9 cellular contexts compared by ENCODE assay signal in the genomic region with DNA sequence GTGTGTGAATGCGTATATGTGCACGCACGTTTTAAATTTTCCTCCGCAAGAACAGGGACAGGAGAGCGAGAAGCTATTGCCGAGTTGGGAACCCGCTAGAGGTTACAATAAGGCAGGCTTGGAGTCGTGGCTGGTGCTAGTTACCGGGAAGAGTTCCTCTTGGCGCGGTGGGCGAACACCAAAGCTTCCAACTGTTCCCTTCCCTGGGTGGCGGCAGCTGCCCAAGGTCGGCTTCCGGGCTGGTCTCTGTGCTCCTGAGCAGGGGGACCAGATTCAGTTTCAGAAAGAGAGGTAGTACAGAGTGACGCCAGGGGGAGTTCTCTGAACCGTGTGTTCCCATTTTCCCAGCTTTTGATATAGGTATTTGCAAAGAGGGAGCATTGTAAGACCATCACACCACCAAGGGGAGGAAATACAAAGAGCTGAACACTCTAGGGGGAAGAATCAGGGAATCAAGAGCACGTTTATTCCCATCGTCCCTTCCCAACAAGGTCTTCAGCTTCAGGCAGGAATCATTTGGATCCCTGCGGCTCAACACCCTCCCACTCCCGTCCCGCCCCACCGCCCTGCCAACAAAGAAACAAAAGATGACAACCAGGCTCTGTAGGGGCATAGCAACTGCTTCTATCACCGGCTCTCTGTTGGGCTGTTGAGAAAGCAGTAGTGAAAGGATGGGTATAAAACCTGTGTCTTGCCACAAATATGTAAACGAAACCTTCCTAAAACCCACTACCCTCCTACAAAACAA.
DNase-seq lines count a peak whose midpoint lies in the region; ATAC-seq and TF ChIP-seq lines count a peak whose summit lies in the region.
"Had no signal": no experiment of that assay in that cellular context is flagged by ENCODE, and none has a peak within 500 bp of the region (broad histone marks: within the 10 kb centered on the region; RNA-seq: fewer than 3 reads in every experiment).

No MANE protein-coding gene starts in this region.

- H3K4me3 Mint-ChIP-seq in activated CD4-positive, alpha-beta T cell treated with anti-CD3 and anti-CD28 coated beads, Interleukin-2, amount 10 ng/mL, durations not matched to agents 24 days and 14 days, result peak overlapping the region; percentile 82
- H3K4me3 Mint-ChIP-seq in activated CD8-positive, alpha-beta T cell treated with anti-CD3 and anti-CD28 coated beads, Interleukin-2, amount 10 ng/mL, durations not matched to agents 7 days and 5 days, result peak overlapping the region; percentile 76

- H3K4me3 ChIP-seq in suprapubic skin, result peak overlapping the region; percentile 59
- H3K4me3 ChIP-seq: BLaER1 had no signal

- peak overlapping the region; percentile 83 for H3K27ac ChIP-seq in suprapubic skin
- H3K27ac ChIP-seq: BLaER1 had no signal

- no peaks in the 10 kb centered on the region for H3K36me3 Mint-ChIP-seq in activated CD4-positive, alpha-beta T cell treated with anti-CD3 and anti-CD28 coated beads, Interleukin-2, amount 10 ng/mL, durations not matched to agents 24 days and 14 days (ENCODE audit: low read depth)
- H3K36me3 Mint-ChIP-seq in activated CD8-positive, alpha-beta T cell treated with anti-CD3 and anti-CD28 coated beads, Interleukin-2, amount 10 ng/mL, durations not matched to agents 7 days and 5 days (ENCODE audit: low read depth), result no peaks in the 10 kb centered on the region

- H3K27me3 Mint-ChIP-seq in activated CD4-positive, alpha-beta T cell treated with anti-CD3 and anti-CD28 coated beads, Interleukin-2, amount 10 ng/mL, durations not matched to agents 24 days and 14 days, result peaks cover 44% of the 10 kb centered on the region
- peaks cover 36% of the 10 kb centered on the region for H3K27me3 Mint-ChIP-seq in activated CD8-positive, alpha-beta T cell treated with anti-CD3 and anti-CD28 coated beads, Interleukin-2, amount 10 ng/mL, durations not matched to agents 7 days and 5 days (ENCODE audit: low read depth)

- TF ChIP-seq CTCF in suprapubic skin (IDR thresholded peaks at IDR 0.05), result no peak

- CTCF ChIA-PET in activated CD8-positive, alpha-beta T cell treated with anti-CD3 and anti-CD28 coated beads, Interleukin-2, amount 10 ng/mL, durations not matched to agents 7 days and 5 days (lab: Charles Lee), result no interaction called here

- peak; percentile 52 for DNase-seq in activated CD4-positive, alpha-beta T cell treated with anti-CD3 and anti-CD28 coated beads, Interleukin-2, amount 10 ng/mL, durations not matched to agents 24 days and 14 days
- DNase-seq in activated CD4-positive, alpha-beta T cell treated with anti-CD3 and anti-CD28 coated beads for 48 hours, result no peak
- no peak for DNase-seq in activated CD8-positive, alpha-beta T cell treated with anti-CD3 and anti-CD28 coated beads, Interleukin-2, amount 10 ng/mL, durations not matched to agents 7 days and 5 days
- DNase-seq in iPS-NIHi11 (ENCODE audit: low spot score) (peak; percentile 10), suprapubic skin (ENCODE audit: low spot score in 2 of 2) (peak in 1 of 2 donors; percentile 59), NCI-H1436 (lab: John Stamatoyannopoulos, UW) (no peak), SHP77 treated with DMSO at 0.1 percent for 48 hours (lab: John Stamatoyannopoulos, UW) (no peak)

- no peak overlapping the region for H3K27ac Mint-ChIP-seq in activated CD4-positive, alpha-beta T cell treated with anti-CD3 and anti-CD28 coated beads, Interleukin-2, amount 10 ng/mL, durations not matched to agents 24 days and 14 days
- no peak overlapping the region for H3K27ac Mint-ChIP-seq in activated CD8-positive, alpha-beta T cell treated with anti-CD3 and anti-CD28 coated beads, Interleukin-2, amount 10 ng/mL, durations not matched to agents 7 days and 5 days

- no peak for TF ChIP-seq POLR2A in suprapubic skin (IDR thresholded peaks at IDR 0.05)

- POLR2A ChIA-PET in activated CD8-positive, alpha-beta T cell treated with anti-CD3 and anti-CD28 coated beads, Interleukin-2, amount 10 ng/mL, durations not matched to agents 7 days and 5 days (lab: Charles Lee), result no interaction called here

- no peak for TF ChIP-seq EP300 in suprapubic skin (IDR thresholded peaks at IDR 0.05)

- H3K36me3 ChIP-seq in suprapubic skin, result no peaks in the 10 kb centered on the region
- H3K36me3 ChIP-seq: BLaER1 had no signal

- peaks cover 18% of the 10 kb centered on the region for H3K4me1 Mint-ChIP-seq in activated CD4-positive, alpha-beta T cell treated with anti-CD3 and anti-CD28 coated beads, Interleukin-2, amount 10 ng/mL, durations not matched to agents 24 days and 14 days
- H3K4me1 Mint-ChIP-seq in activated CD8-positive, alpha-beta T cell treated with anti-CD3 and anti-CD28 coated beads, Interleukin-2, amount 10 ng/mL, durations not matched to agents 7 days and 5 days (ENCODE audit: low read depth), result peaks cover 18% of the 10 kb centered on the region

- peaks cover 4% of the 10 kb centered on the region for H3K4me1 ChIP-seq in suprapubic skin
- H3K4me1 ChIP-seq: BLaER1 had no signal

- 32% methylated on average over 25 of the region's 25 CpGs for WGBS in suprapubic skin

- peak; percentile 12 for ATAC-seq in activated CD8-positive, alpha-beta T cell treated with anti-CD3 and anti-CD28 coated beads, Interleukin-2, amount 10 ng/mL, durations not matched to agents 7 days and 5 days
- ATAC-seq in HG03354 (IDR thresholded peaks at IDR 0.05; ENCODE audit: poor library complexity, severe bottlenecking, unreplicated experiment), result no peak

- no peaks in the 10 kb centered on the region for H3K9me3 Mint-ChIP-seq in activated CD4-positive, alpha-beta T cell treated with anti-CD3 and anti-CD28 coated beads, Interleukin-2, amount 10 ng/mL, durations not matched to agents 24 days and 14 days
- no peaks in the 10 kb centered on the region for H3K9me3 Mint-ChIP-seq in activated CD8-positive, alpha-beta T cell treated with anti-CD3 and anti-CD28 coated beads, Interleukin-2, amount 10 ng/mL, durations not matched to agents 7 days and 5 days (ENCODE audit: insufficient read depth)

- H3K9me3 ChIP-seq in suprapubic skin, result no peaks in the 10 kb centered on the region

- no peaks in the 10 kb centered on the region for H3K27me3 ChIP-seq in suprapubic skin

- intact Hi-C loops in activated CD4-positive, alpha-beta T cell treated with anti-CD3 and anti-CD28 coated beads, Interleukin-2, amount 10 ng/mL, durations not matched to agents 24 days and 14 days (cut with micrococcal nuclease), result loop anchor here (10.0 kb wide), 1 partner anchor 89 kb away; no protein-coding TSS in a partner anchor

Comparison
In these comparisons a context has a peak if more than half of its experiments do, and no peak if none do; other contexts are left out.
1. DNase-seq: peak in activated CD4-positive, alpha-beta T cell treated with anti-CD3 and anti-CD28 coated beads, Interleukin-2, amount 10 ng/mL, durations not matched to agents 24 days and 14 days (single experiment) and iPS-NIHi11 (single experiment); none in activated CD4-positive, alpha-beta T cell treated with anti-CD3 and anti-CD28 coated beads for 48 hours (single experiment), activated CD8-positive, alpha-beta T cell treated with anti-CD3 and anti-CD28 coated beads, Interleukin-2, amount 10 ng/mL, durations not matched to agents 7 days and 5 days (single experiment), NCI-H1436 (single experiment) and SHP77 treated with DMSO at 0.1 percent for 48 hours (single experiment).